Comparison of ENCODE assay signal across 30 cellular contexts in the genomic region with DNA sequence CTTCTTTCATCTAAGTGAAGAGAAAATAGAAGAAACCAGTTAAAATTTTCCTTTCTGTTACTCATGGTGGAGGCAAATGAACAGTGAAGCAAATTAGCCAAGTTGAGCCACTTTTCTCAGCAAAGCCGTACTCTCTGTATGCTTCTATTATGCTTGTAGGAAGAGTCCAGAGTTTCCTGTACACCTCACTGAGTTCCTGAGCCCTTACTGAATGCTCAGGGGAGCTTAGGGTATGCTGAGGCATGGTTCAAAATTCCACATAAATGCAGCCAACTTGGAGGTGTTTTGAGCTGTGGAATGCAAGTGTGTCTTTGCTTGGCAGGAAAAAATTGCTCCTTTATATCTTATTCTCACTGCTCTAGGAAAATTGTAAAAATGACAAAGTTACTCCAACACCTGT.
DNase-seq lines count a peak whose midpoint lies in the region; ATAC-seq and TF ChIP-seq lines count a peak whose summit lies in the region.
"Had no signal": no experiment of that assay in that cellular context is flagged by ENCODE, and none has a peak within 500 bp of the region (broad histone marks: within the 10 kb centered on the region; RNA-seq: fewer than 3 reads in every experiment).

No MANE protein-coding gene starts in this region.

- H3F3A ChIP-seq in smooth muscle cell (ENCODE audit: low read depth): no peaks in the 10 kb centered on the region

- no peaks in the 10 kb centered on the region for H3K27me3 ChIP-seq in smooth muscle cell (ENCODE audit: low read depth)
- H3K27me3 ChIP-seq: BLaER1, cardiac muscle cell, heart right ventricle, ovary had no signal

- H3K79me2 ChIP-seq in smooth muscle cell (ENCODE audit: low read depth): no peaks in the 10 kb centered on the region

- H3K27ac ChIP-seq in smooth muscle cell (ENCODE audit: low read depth) (peak overlapping the region; percentile 9), caudate nucleus (ENCODE audit: low read depth, low read length) (no peak overlapping the region)
- H3K27ac ChIP-seq: BLaER1, cardiac muscle cell, heart right ventricle, ovary, spleen had no signal

- WGBS in smooth muscle cell (ENCODE audit: low lambda C conversion rate): 78% methylated on average over 1 of the region's 1 CpG

- no peaks in the 10 kb centered on the region for H4K20me1 ChIP-seq in smooth muscle cell (ENCODE audit: low read depth)
- H4K20me1 ChIP-seq: BLaER1 had no signal

- no peak for TF ChIP-seq CTCF in smooth muscle cell (IDR thresholded peaks at IDR 0.05; ENCODE audit: borderline replicate concordance, insufficient read depth, poor library complexity, severe bottlenecking)

- H3K4me2 ChIP-seq in smooth muscle cell: no peak overlapping the region
- H3K4me2 ChIP-seq: BLaER1 had no signal

- intact Hi-C loops in sciatic nerve (cut with DNase I): no loop called here

- H3K9ac ChIP-seq in smooth muscle cell (ENCODE audit: low read depth): no peak overlapping the region
- H3K9ac ChIP-seq: BLaER1 had no signal

- H3K36me3 ChIP-seq in smooth muscle cell (ENCODE audit: low read depth): no peaks in the 10 kb centered on the region
- H3K36me3 ChIP-seq: BLaER1, cardiac muscle cell, heart right ventricle, ovary, spleen had no signal

- H3K9me3 ChIP-seq in smooth muscle cell (replicated peaks; ENCODE audit: low read depth): no peaks in the 10 kb centered on the region
- H3K9me3 ChIP-seq: BLaER1, heart right ventricle, mucosa of descending colon, ovary had no signal

- peak; percentile 52 for DNase-seq in GM03348 (ENCODE audit: low spot score)
- peak; percentile 65 for DNase-seq in astrocyte of the hippocampus (ENCODE audit: low read depth, low spot score)
- peak; percentile 76 for DNase-seq in kidney tubule cell (ENCODE audit: low spot score)
- DNase-seq in smooth muscle cell (lab: John Stamatoyannopoulos, UW; ENCODE audit: unreplicated experiment): no peak
- no peak for DNase-seq in pons (ENCODE audit: low spot score)
- no peak for DNase-seq in activated T-cell treated with anti-CD3 and anti-CD28 coated beads, Interleukin-2, amount 50 U/mL, for 1 hour
- DNase-seq in sciatic nerve (ENCODE audit: low spot score): no peak
- no peak for DNase-seq in caudate nucleus (lab: John Stamatoyannopoulos, UW)
- DNase-seq: ACHN; activated T-cell treated with anti-CD3 and anti-CD28 coated beads for 4 hours; cortex of kidney; foreskin melanocyte; HCEC 1CT; heart right ventricle; Karpas-422; NCI-H146; NCI-H2107; NCI-H345; NCI-H69; ovary; retina; SHP77 treated with DMSO at 0.1 percent for 48 hours; spleen; stimulated activated CD4-positive, alpha-beta T cell treated with anti-CD3 and anti-CD28 coated beads, Interleukin-2, amount 100 ng/mL, for 24 hours; stimulated activated naive CD8-positive, alpha-beta T cell treated with anti-CD3 and anti-CD28 coated beads, Interleukin-15, amount 100 ng/mL, for 72 hours had no signal

- H3K4me3 ChIP-seq in smooth muscle cell: no peak overlapping the region
- H3K4me3 ChIP-seq: BLaER1, cardiac muscle cell, heart right ventricle, mucosa of descending colon, ovary, spleen had no signal

- H2AFZ ChIP-seq in smooth muscle cell (ENCODE audit: low read depth): no peak overlapping the region

- no peak for ATAC-seq in sciatic nerve
- ATAC-seq: heart right ventricle; HepG2; natural killer cell treated with Interleukin-12 subunit alpha and Interleukin-12 subunit beta and Interleukin-15 and Interleukin-18, amount 100 ng/mL, for 72 hours; stimulated activated naive CD8-positive, alpha-beta T cell treated with anti-CD3 and anti-CD28 coated beads, Interleukin-15, amount 100 ng/mL, for 72 hours had no signal

- H3K4me1 ChIP-seq in smooth muscle cell (ENCODE audit: low read depth): peaks cover 37% of the 10 kb centered on the region

Comparison
In these comparisons a context has a peak if more than half of its experiments do, and no peak if none do; other contexts are left out.
1. DNase-seq: peak in GM03348 (single experiment), astrocyte of the hippocampus (single experiment) and kidney tubule cell (single experiment); none in smooth muscle cell (single experiment), pons (single experiment), activated T-cell treated with anti-CD3 and anti-CD28 coated beads, Interleukin-2, amount 50 U/mL, for 1 hour (single experiment), sciatic nerve (single experiment) and caudate nucleus (0 of 61).